Comparison of ENCODE assay signal across 17 cellular contexts in genomic region chr14:71607056-71607455, GRCh38.
"Had no signal": no experiment of that assay in that cellular context is flagged by ENCODE, and none has a peak within 500 bp of the region (broad histone marks: within the 10 kb centered on the region; RNA-seq: fewer than 3 reads in every experiment).

No MANE protein-coding gene starts in this region.

- H3K27ac Mint-ChIP-seq: mesothelial cell of epicardium; neural progenitor cell; T-helper 2 cell treated with Interferon-gamma antibody and Interleukin-4, amounts not matched to agents 5 μg/mL and 100 μg/mL, for 36 hours had no signal

- H3K36me3 ChIP-seq: breast epithelium, neural progenitor cell, pancreas, thoracic aorta had no signal

- H3K4me3 Mint-ChIP-seq: mesothelial cell of epicardium; neural progenitor cell; T-helper 2 cell treated with Interferon-gamma antibody and Interleukin-4, amounts not matched to agents 5 μg/mL and 100 μg/mL, for 36 hours had no signal

- H3K27ac ChIP-seq: breast epithelium, neural progenitor cell, pancreas, thoracic aorta had no signal

- H3K9me3 ChIP-seq: breast epithelium, pancreas, thoracic aorta had no signal

- H3K27me3 ChIP-seq: breast epithelium, neural progenitor cell, pancreas had no signal

- DNase-seq: activated CD4-positive, alpha-beta T cell treated with anti-CD3 and anti-CD28 coated beads, Interleukin-2, amount 50 U/mL, for 48 hours; activated CD4-positive, CD25-positive, alpha-beta regulatory T cell treated with anti-CD3 and anti-CD28 coated beads, Interleukin-2, amount 50 U/mL, for 72 hours; activated CD8-positive, alpha-beta memory T cell treated with anti-CD3 and anti-CD28 coated beads, Interleukin-2, amount 50 U/mL, for 48 hours; activated effector memory CD4-positive, alpha-beta T cell treated with anti-CD3 and anti-CD28 coated beads, Interleukin-2, amount 50 U/mL, for 16 hours; anterior cingulate cortex; dermis blood vessel endothelial cell; hypothalamus; pancreas; stimulated activated CD4-positive, alpha-beta T cell treated with anti-CD3 and anti-CD28 coated beads, Interleukin-2, amount 100 ng/mL, for 48 hours; stimulated activated naive CD8-positive, alpha-beta T cell treated with anti-CD3 and anti-CD28 coated beads, Interleukin-15, Interleukin-2, amounts not matched to agents 100 U/mL and 50 U/mL, for 24 hours had no signal

- H3K4me3 ChIP-seq: breast epithelium, neural progenitor cell, pancreas, thoracic aorta had no signal

- ATAC-seq: activated naive CD4-positive, alpha-beta T cell treated with anti-CD3 and anti-CD28 coated beads, Interleukin-2, amount 50 U/mL, for 72 hours; esophagus mucosa; stimulated activated naive CD8-positive, alpha-beta T cell treated with anti-CD3 and anti-CD28 coated beads, Interleukin-15, Interleukin-2, amounts not matched to agents 100 U/mL and 50 U/mL, for 24 hours had no signal

- H3K9ac ChIP-seq: neural progenitor cell had no signal

- H3K4me1 ChIP-seq: breast epithelium, pancreas had no signal

- H3K4me1 Mint-ChIP-seq: neural progenitor cell had no signal
